In the genomic region with DNA sequence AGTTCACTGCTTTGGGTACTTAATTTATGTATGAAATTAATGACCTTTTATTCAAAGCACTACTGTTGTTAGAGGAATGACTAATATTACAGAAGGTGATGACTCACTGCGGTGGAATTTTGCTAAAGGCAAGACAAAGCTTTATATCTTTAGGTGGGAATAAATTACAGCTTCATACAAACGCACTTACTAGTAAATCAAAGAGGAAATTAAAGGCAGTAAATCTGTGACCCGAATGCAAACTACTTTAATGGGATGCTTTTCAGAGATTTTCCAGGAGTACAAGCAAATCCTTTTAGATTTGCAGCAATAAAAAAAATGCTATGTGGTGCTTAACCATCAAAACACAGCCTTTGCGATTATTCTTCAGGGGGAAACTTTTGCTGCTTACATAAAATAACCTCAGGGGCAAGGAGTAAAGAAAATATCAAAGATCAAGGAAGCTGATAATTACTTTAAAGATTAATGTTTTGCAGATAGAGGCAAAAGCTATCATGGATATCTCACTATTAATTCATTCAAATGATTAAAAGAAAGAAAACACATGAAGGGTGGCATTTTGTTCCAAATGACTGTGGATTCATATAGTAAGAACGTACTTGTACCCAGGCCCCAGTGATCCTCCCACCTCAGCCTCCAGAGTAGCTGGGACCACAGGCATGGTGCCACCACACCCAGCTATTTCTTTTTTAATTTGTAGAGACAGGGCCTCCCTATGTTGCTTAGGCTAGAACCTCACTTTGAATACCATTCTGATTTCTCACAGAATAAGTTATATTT, we compare ENCODE assay signal across 8 cellular contexts.
A peak's percentile ranks its signal among the peaks of the same experiment; 100 is the strongest.
DNase-seq lines count a peak whose midpoint lies in the region; TF ChIP-seq lines count a peak whose summit lies in the region.

No MANE protein-coding gene starts in this region.

- H3K36me3 ChIP-seq in stomach: peaks cover 4 to 13% (median 7%) of the 10 kb centered on the region in 4 donors

- TF ChIP-seq POLR2A in stomach (IDR thresholded peaks at IDR 0.05): no peak

- WGBS in stomach, 5 donors: 27 to 38% (median 30%) methylated on average over 5 of the region's 5 CpGs

- no peaks in the 10 kb centered on the region for H3K9me3 ChIP-seq in stomach

- H3K27me3 ChIP-seq in stomach: no peaks in the 10 kb centered on the region

- no peak for TF ChIP-seq CTCF in stomach (IDR thresholded peaks at IDR 0.05)

- DNase-seq in NCI-H146 (lab: John Stamatoyannopoulos, UW): peak; percentile 25
- DNase-seq in NCI-H146 treated with DMSO at 0.1 percent for 48 hours (lab: John Stamatoyannopoulos, UW; ENCODE audit: unreplicated experiment): no peak
- peak; percentile 61 for DNase-seq in T1000 (lab: John Stamatoyannopoulos, UW)
- peak; percentile 97 for DNase-seq in foreskin melanocyte
- no peak for DNase-seq in stomach
- no peak for DNase-seq in NCI-H524 (lab: John Stamatoyannopoulos, UW)
- DNase-seq in stimulated activated CD4-positive, alpha-beta T cell treated with anti-CD3 and anti-CD28 coated beads, Interleukin-12 subunit alpha, Interleukin-12 subunit beta, amount 100 ng/mL, for 4 hours: no peak
- no peak for DNase-seq in DMS153 (lab: John Stamatoyannopoulos, UW)

- H3K27ac ChIP-seq in stomach: peak overlapping the region in 3 of 5 donors; percentile 9 to 67 (median 28)

- H3K4me3 ChIP-seq in stomach: no peak overlapping the region

- TF ChIP-seq EP300 in stomach (IDR thresholded peaks at IDR 0.05): no peak

- H3K4me1 ChIP-seq in stomach: peaks cover 0 to 29% (median 19%) of the 10 kb centered on the region in 4 donors

- intact Hi-C loops in stomach (cut with DNase I; ENCODE audit: low total_unique reads): no loop called here

Comparison
In these comparisons a context has a peak if more than half of its experiments do, and no peak if none do; other contexts are left out.
1. DNase-seq: peak in NCI-H146 (single experiment), T1000 (single experiment) and foreskin melanocyte (single experiment); none in NCI-H146 treated with DMSO at 0.1 percent for 48 hours (single experiment), stomach (single experiment), NCI-H524 (0 of 2), stimulated activated CD4-positive, alpha-beta T cell treated with anti-CD3 and anti-CD28 coated beads, Interleukin-12 subunit alpha, Interleukin-12 subunit beta, amount 100 ng/mL, for 4 hours (single experiment) and DMS153 (single experiment).